Comparison of ENCODE assay signal across 8 cellular contexts in the genomic region with DNA sequence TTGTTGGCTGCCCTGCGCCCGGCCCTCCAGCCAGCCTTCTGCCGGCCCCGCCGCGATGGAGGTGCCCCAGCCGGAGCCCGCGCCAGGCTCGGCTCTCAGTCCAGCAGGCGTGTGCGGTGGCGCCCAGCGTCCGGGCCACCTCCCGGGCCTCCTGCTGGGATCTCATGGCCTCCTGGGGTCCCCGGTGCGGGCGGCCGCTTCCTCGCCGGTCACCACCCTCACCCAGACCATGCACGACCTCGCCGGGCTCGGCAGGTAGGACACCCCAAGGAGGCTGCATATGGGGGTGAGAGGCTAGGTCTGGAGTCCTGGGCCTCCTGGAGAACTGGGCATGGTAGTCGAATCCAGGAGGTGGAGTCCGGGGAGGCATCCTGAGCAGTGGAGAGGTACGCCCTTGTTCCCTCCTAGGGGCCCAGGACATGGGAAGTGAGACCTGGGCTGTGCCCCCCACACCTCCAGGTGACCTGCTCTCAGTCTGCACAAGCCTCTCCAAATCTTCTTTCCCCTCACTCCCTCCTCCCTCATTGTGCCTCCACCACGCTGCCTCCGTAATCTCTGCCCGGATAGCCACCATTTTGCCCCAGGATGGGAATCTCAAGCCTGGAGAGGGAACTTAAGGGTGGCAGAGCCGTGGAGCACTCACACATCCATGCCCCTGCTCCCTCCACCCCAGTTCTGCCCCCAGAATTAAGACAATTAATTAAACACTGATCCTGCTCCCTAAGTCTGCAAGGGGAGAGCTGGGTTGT. TPM values are rescaled to one million over a fixed set of nuclear protein-coding genes. Genes with fewer than 3 reads are reported as not detected.
DNase-seq lines count a peak whose midpoint lies in the region; ATAC-seq and TF ChIP-seq lines count a peak whose summit lies in the region.

No MANE protein-coding gene starts in this region.

- no peaks in the 10 kb centered on the region for H3K9me3 ChIP-seq in HUES64 (ENCODE audit: insufficient read depth, low read depth, low read length)
- no peaks in the 10 kb centered on the region for H3K9me3 ChIP-seq in mononuclear cell (ENCODE audit: low read depth, low read length)

- H3K9ac ChIP-seq in HUES64 (ENCODE audit: low read depth, low read length) = peak overlapping the region; percentile 69

- BruUV-seq in MCF 10A (replicated peaks; lab: Mats Ljungman, UMichigan) = no TSS peak

- ATAC-seq in GM18909 (IDR thresholded peaks at IDR 0.05; ENCODE audit: poor library complexity, unreplicated experiment) (peak; percentile 7), GM21529 (IDR thresholded peaks at IDR 0.05; ENCODE audit: unreplicated experiment) (no peak), GM21515 (IDR thresholded peaks at IDR 0.05; ENCODE audit: unreplicated experiment) (no peak)

- CTCF ChIA-PET in MCF 10A (lab: Yijun Ruan, JAX) = interaction anchor here (1.0 to 2.2 kb wide), 7 partner anchors 8 to 24 kb away, joined by 5 to 11 read pairs (median 6); a partner anchor contains a TSS

- H3K27ac Mint-ChIP-seq in MCF 10A (ENCODE audit: low read depth, unreplicated experiment) = peak overlapping the region; percentile 94

- no peaks in the 10 kb centered on the region for H3K27me3 Mint-ChIP-seq in MCF 10A (ENCODE audit: insufficient read depth, unreplicated experiment)

- peaks cover 46% of the 10 kb centered on the region for H3K36me3 Mint-ChIP-seq in MCF 10A (ENCODE audit: insufficient read depth, unreplicated experiment)

- TF ChIP-seq CTCF in MCF 10A (IDR thresholded peaks at IDR 0.05; ENCODE audit: unreplicated experiment) = no peak
- no peak for TF ChIP-seq CTCF in GM13977 (IDR thresholded peaks at IDR 0.05; ENCODE audit: extremely low read depth, insufficient read depth, missing control alignments)

- no peak overlapping the region for H3K27ac ChIP-seq in HUES64 (ENCODE audit: low read depth, low read length)

- H3K27me3 ChIP-seq in HUES64 (ENCODE audit: insufficient read depth, low read length) (peaks cover 10% of the 10 kb centered on the region; the same call in 1 of the 2 replicates), mononuclear cell (ENCODE audit: insufficient read depth, low read length) (no peaks in the 10 kb centered on the region)

- peaks cover 38% of the 10 kb centered on the region for H3K4me1 ChIP-seq in HUES64 (ENCODE audit: insufficient read depth, low read length)
- peaks cover 64% of the 10 kb centered on the region for H3K4me1 ChIP-seq in mononuclear cell (ENCODE audit: insufficient read depth, low read length)

- 9% methylated on average over 33 of the region's 33 CpGs for WGBS in HUES64

- peaks cover 9% of the 10 kb centered on the region for H3K36me3 ChIP-seq in HUES64 (ENCODE audit: insufficient read depth, low read length)

- peak overlapping the region; percentile 97 for H3K4me3 Mint-ChIP-seq in MCF 10A (ENCODE audit: unreplicated experiment)

- intact Hi-C loops in MCF 10A (cut with micrococcal nuclease) = loop anchor here (1.0 kb wide), 2 partner anchors 15 to 24 kb away; a partner anchor contains a TSS

- H3K4me1 Mint-ChIP-seq in MCF 10A (ENCODE audit: insufficient read depth, unreplicated experiment) = peaks cover 25% of the 10 kb centered on the region

- DNase-seq in MCF 10A (ENCODE audit: unreplicated experiment) (peak; percentile 39), GM13977 (ENCODE audit: low spot score) (no peak)
- DNase-seq in stimulated activated CD8-positive, alpha-beta memory T cell treated with anti-CD3 and anti-CD28 coated beads, Interleukin-4, amount 100 ng/mL, for 48 hours = no peak

- H3K4me3 ChIP-seq in HUES64 (ENCODE audit: low read length) (peak overlapping the region; percentile 75), mononuclear cell (ENCODE audit: low read length) (peak overlapping the region; percentile 51)

- POLR2A ChIA-PET in MCF 10A (lab: Yijun Ruan, JAX) = interaction anchor here (0.6 to 3.2 kb wide), 11 partner anchors 11 to 306 kb away, joined by 3 to 36 read pairs (median 4); a partner anchor contains a TSS

- in situ Hi-C loops in GM13977 (cut with MboI; ENCODE audit: low pct_unique_long_range_greater_than_20kb, low sequenced_read_pairs, unreplicated experiment) = no loop called here

- H3K9me3 Mint-ChIP-seq in MCF 10A (ENCODE audit: unreplicated experiment) = no peaks in the 10 kb centered on the region

RNA-seq across cellular contexts. Expression of a gene that starts 0.5 kb away (rescaled TPM):
- 18.9 TPM for polyA plus RNA-seq in HUES64 (2013, experiment 1 of 2)
- 22.4 TPM for polyA plus RNA-seq in HUES64 (2013, experiment 2 of 2)
- total RNA-seq in MCF 10A (2022) (134 and 137 TPM in 2 replicates), mononuclear cell (25.2 TPM)

RNA-seq across cellular contexts. Expression of a gene that starts 10.1 kb away (rescaled TPM):
- polyA plus RNA-seq in HUES64 (2013, experiment 1 of 2) = 43.4 TPM
- polyA plus RNA-seq in HUES64 (2013, experiment 2 of 2) = 42.6 TPM
- 51.5 and 54.8 TPM in 2 replicates for total RNA-seq in MCF 10A (2022)
- total RNA-seq in mononuclear cell = 45.5 TPM

RNA-seq across cellular contexts. Expression of a gene that starts 15.4 kb away (rescaled TPM):
- 0.45 TPM for polyA plus RNA-seq in HUES64 (2013, experiment 1 of 2)
- polyA plus RNA-seq in HUES64 (2013, experiment 2 of 2) = 0.38 TPM
- total RNA-seq in MCF 10A (2022) (0.32 TPM in 1 of 2 replicates, not detected in the other), mononuclear cell (not detected)

RNA-seq across cellular contexts. Expression of a gene that starts 23.7 kb away (rescaled TPM):
- polyA plus RNA-seq in HUES64 (2013, experiment 1 of 2) = 3.4 TPM
- polyA plus RNA-seq in HUES64 (2013, experiment 2 of 2) = 3.0 TPM
- total RNA-seq in MCF 10A (2022) (15.8 and 19.2 TPM in 2 replicates), mononuclear cell (3.9 TPM)

RNA-seq across cellular contexts. Expression of a gene that starts 29.1 kb away (rescaled TPM):
- 78.0 TPM for polyA plus RNA-seq in HUES64 (2013, experiment 1 of 2)
- polyA plus RNA-seq in HUES64 (2013, experiment 2 of 2) = 81.8 TPM
- total RNA-seq in MCF 10A (2022) (37.8 and 58.8 TPM in 2 replicates), mononuclear cell (15.5 TPM)
